1 cellular context compared by ENCODE assay signal in genomic region chr12:121062391-121063045, GRCh38.
TF ChIP-seq lines count a peak whose summit lies in the region.

No MANE protein-coding gene starts in this region.

TF ChIP-seq in K562, 482 proteins besides CTCF, POLR2A, EP300 and RAD21:
- no peak for TF ChIP-seq CHD2 (IDR thresholded peaks at IDR 0.05; ENCODE audit: low read depth, low read length)
- TF ChIP-seq ZKSCAN1 (IDR thresholded peaks at IDR 0.05; ENCODE audit: low read depth, low read length): peak; percentile 83
TF ChIP-seq in K562: peak in this region for 1.
